Comparison of ENCODE assay signal across 23 cellular contexts in the genomic region with DNA sequence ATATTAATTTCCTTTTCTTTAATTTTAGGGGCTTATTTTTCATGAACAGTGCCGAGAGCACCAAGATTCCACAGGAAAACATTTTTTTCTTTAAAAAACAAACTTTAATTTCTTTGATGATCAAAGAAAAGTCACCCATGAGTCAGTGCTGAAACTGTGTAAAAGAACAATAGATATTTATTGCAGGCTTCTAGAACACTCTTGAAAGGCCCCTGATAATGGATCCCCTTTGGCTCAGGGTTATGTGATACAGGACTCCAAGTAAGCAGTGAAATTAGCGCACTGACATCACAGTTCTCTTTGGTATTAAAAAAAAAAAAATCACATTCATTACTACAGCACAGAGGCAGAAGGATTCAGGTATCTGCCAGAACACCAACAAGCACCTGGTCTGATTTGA.
"Had no signal": no experiment of that assay in that cellular context is flagged by ENCODE, and none has a peak within 500 bp of the region (broad histone marks: within the 10 kb centered on the region; RNA-seq: fewer than 3 reads in every experiment).

No MANE protein-coding gene starts in this region.

- H3K9me3 Mint-ChIP-seq: natural killer cell; neural crest cell; stimulated activated effector memory CD8-positive, alpha-beta T cell treated with anti-CD3 and anti-CD28 coated beads, Interleukin-12 subunit alpha, Interleukin-12 subunit beta, amount 100 ng/mL, for 72 hours had no signal

- H3K27ac ChIP-seq: coronary artery, gastrocnemius medialis, heart right ventricle, ovary, right lobe of liver, upper lobe of right lung had no signal

- H3K4me1 ChIP-seq: gastrocnemius medialis, upper lobe of right lung had no signal

- H3K36me3 Mint-ChIP-seq: natural killer cell; stimulated activated effector memory CD8-positive, alpha-beta T cell treated with anti-CD3 and anti-CD28 coated beads, Interleukin-12 subunit alpha, Interleukin-12 subunit beta, amount 100 ng/mL, for 72 hours had no signal

- H3K4me3 Mint-ChIP-seq: natural killer cell; neural crest cell; stimulated activated effector memory CD8-positive, alpha-beta T cell treated with anti-CD3 and anti-CD28 coated beads, Interleukin-12 subunit alpha, Interleukin-12 subunit beta, amount 100 ng/mL, for 72 hours had no signal

- H3K4me3 ChIP-seq: coronary artery, dorsolateral prefrontal cortex, gastrocnemius medialis, heart right ventricle, mucosa of descending colon, ovary, right lobe of liver, tibial nerve, upper lobe of right lung had no signal

- ATAC-seq: esophagus mucosa; gastrocnemius medialis; heart right ventricle; mucosa of descending colon; natural killer cell; right lobe of liver; stimulated activated effector memory CD8-positive, alpha-beta T cell treated with anti-CD3 and anti-CD28 coated beads, Interleukin-12 subunit alpha, Interleukin-12 subunit beta, amount 100 ng/mL, for 72 hours; stimulated activated naive CD8-positive, alpha-beta T cell treated with anti-CD3 and anti-CD28 coated beads, Interleukin-15, Interleukin-2, amounts not matched to agents 100 U/mL and 50 U/mL, for 24 hours; upper lobe of right lung had no signal

- FAIRE-seq: islet of Langerhans had no signal

- H3K4me1 Mint-ChIP-seq: natural killer cell; stimulated activated effector memory CD8-positive, alpha-beta T cell treated with anti-CD3 and anti-CD28 coated beads, Interleukin-12 subunit alpha, Interleukin-12 subunit beta, amount 100 ng/mL, for 72 hours had no signal

- H3K9me3 ChIP-seq: gastrocnemius medialis, heart right ventricle, mucosa of descending colon, ovary, right lobe of liver, tibial nerve, upper lobe of right lung had no signal

- H3K27me3 ChIP-seq: gastrocnemius medialis, heart right ventricle, ovary, right lobe of liver, tibial nerve, upper lobe of right lung had no signal

- H3K27ac Mint-ChIP-seq: natural killer cell; stimulated activated effector memory CD8-positive, alpha-beta T cell treated with anti-CD3 and anti-CD28 coated beads, Interleukin-12 subunit alpha, Interleukin-12 subunit beta, amount 100 ng/mL, for 72 hours had no signal

- H3K27me3 Mint-ChIP-seq: progenitor cell of endocrine pancreas had no signal

- DNase-seq: dorsolateral prefrontal cortex; effector CD8-positive, alpha-beta T cell; gastrocnemius medialis; heart right ventricle; hypothalamus; kidney glomerular epithelial cell; mammary epithelial cell; mucosa of descending colon; natural killer cell; ovary; retina; right lobe of liver; stimulated activated CD4-positive, alpha-beta T cell treated with anti-CD3 and anti-CD28 coated beads, Interleukin-4, amount 100 ng/mL, for 1 hour; stimulated activated CD8-positive, alpha-beta memory T cell treated with anti-CD3 and anti-CD28 coated beads, Interleukin-4, amount 100 ng/mL, for 48 hours; stimulated activated naive CD8-positive, alpha-beta T cell treated with anti-CD3 and anti-CD28 coated beads, Interleukin-15, Interleukin-2, amounts not matched to agents 100 U/mL and 50 U/mL, for 24 hours; upper lobe of right lung had no signal

- H3K36me3 ChIP-seq: gastrocnemius medialis, ovary, tibial nerve had no signal
